ENCODE assay signal across 8 cellular contexts in genomic region chr1:168178638-168179410, GRCh38. TPM values are rescaled to one million over a fixed set of nuclear protein-coding genes. Genes with fewer than 3 reads are reported as not detected.
DNase-seq lines count a peak whose midpoint lies in the region; ATAC-seq and TF ChIP-seq lines count a peak whose summit lies in the region.

TSS of gene TIPRL (plus strand) at chr1:168178962. CDS start at chr1:168179078, 116 bp downstream.

- H3K36me3 Mint-ChIP-seq in GM23338 (ENCODE audit: low read depth), result no peaks in the 10 kb centered on the region
- H3K36me3 Mint-ChIP-seq in naive thymus-derived CD8-positive, alpha-beta T cell, result peaks cover 0 to 4% (median under 1%) of the 10 kb centered on the region in 3 donors

- H3K36me3 ChIP-seq in GM23338 (ENCODE audit: insufficient read depth), result no peaks in the 10 kb centered on the region

- peaks cover 10% of the 10 kb centered on the region; the same call in 1 of the 2 replicates for H3K4me1 ChIP-seq in GM23338 (ENCODE audit: insufficient read depth)

- H2AFZ ChIP-seq in GM23338, result peak within 1 kb of the TSS; percentile 95

- H3K27ac ChIP-seq in GM23338 (ENCODE audit: low read depth), result peak within 1 kb of the TSS; percentile 89

- peak within 1 kb of the TSS; percentile 96 for H3K4me3 ChIP-seq in GM23338
- H3K4me3 ChIP-seq in fibroblast of mammary gland (ENCODE audit: control insufficient read depth, low read depth, low read length), result peak within 1 kb of the TSS; percentile 99

- DNase-seq in EL, result peak; percentile 100
- peak; percentile 99 for DNase-seq in GM23338 (ENCODE audit: low spot score)
- peak; percentile 99 for DNase-seq in LHCN-M2 (ENCODE audit: low read depth)
- DNase-seq in RPMI7951 (ENCODE audit: low read depth), result peak; percentile 98
- peak; percentile 86 to 87 for DNase-seq in activated T-helper 1 cell treated with anti-CD3 and anti-CD28 coated beads, Interleukin-2, amount 50 U/mL, for 16 hours (ENCODE audit: low read depth in 1 of 2, low spot score in 1 of 2)
- peak; percentile 99 for DNase-seq in fibroblast of mammary gland (ENCODE audit: low read depth)
- peak; percentile 89 to 95 (median 92) for DNase-seq in naive thymus-derived CD8-positive, alpha-beta T cell
- peak; percentile 85 to 92 (median 90) for DNase-seq in stimulated activated naive CD4-positive, alpha-beta T cell (lab: John Stamatoyannopoulos, UW)

- H3K27ac Mint-ChIP-seq in GM23338, result no peak within 1 kb of the TSS
- H3K27ac Mint-ChIP-seq in naive thymus-derived CD8-positive, alpha-beta T cell, result no peak within 1 kb of the TSS

- peaks cover 2% of the 10 kb centered on the region for H3K27me3 Mint-ChIP-seq in GM23338 (ENCODE audit: insufficient read depth, low read depth, poor library complexity)
- H3K27me3 Mint-ChIP-seq in naive thymus-derived CD8-positive, alpha-beta T cell, result peaks cover 0 to 5% (median 3%) of the 10 kb centered on the region in 5 donors

- peak; percentile 94 for ATAC-seq in GM23338
- ATAC-seq in naive thymus-derived CD8-positive, alpha-beta T cell, result peak; percentile 87 to 93

- TF ChIP-seq CTCF in GM23338 (conservative IDR thresholded peaks at IDR 0.05; ENCODE audit: low read depth in 2 of 2) (peak; percentile 42 to 64), fibroblast of mammary gland (conservative IDR thresholded peaks at IDR 0.05; ENCODE audit: control insufficient read depth, insufficient read depth, low read depth, low read length) (peak; percentile 41)

- no peaks in the 10 kb centered on the region for H4K20me1 ChIP-seq in GM23338 (replicated peaks; ENCODE audit: insufficient read depth)

- H3K79me2 ChIP-seq in GM23338 (replicated peaks; ENCODE audit: insufficient read depth), result peaks cover 37% of the 10 kb centered on the region

- H3K27me3 ChIP-seq in GM23338 (ENCODE audit: insufficient read depth), result no peaks in the 10 kb centered on the region

- no peaks in the 10 kb centered on the region; the same call in 2 of the 3 replicates for H3K4me1 Mint-ChIP-seq in GM23338
- peaks cover 3 to 13% (median 9%) of the 10 kb centered on the region in 4 donors for H3K4me1 Mint-ChIP-seq in naive thymus-derived CD8-positive, alpha-beta T cell

- H3K9me3 Mint-ChIP-seq in GM23338, result no peaks in the 10 kb centered on the region
- H3K9me3 Mint-ChIP-seq in naive thymus-derived CD8-positive, alpha-beta T cell, result no peaks in the 10 kb centered on the region

- POLR2A ChIA-PET in naive thymus-derived CD8-positive, alpha-beta T cell (lab: Charles Lee), result interaction anchor here (1.1 to 1.4 kb wide), 2 partner anchors 46 to 243 kb away, joined by 3 to 4 read pairs; no protein-coding TSS in a partner anchor

- no peak within 1 kb of the TSS for H3K4me3 Mint-ChIP-seq in GM23338
- H3K4me3 Mint-ChIP-seq in naive thymus-derived CD8-positive, alpha-beta T cell, result peak within 1 kb of the TSS in 2 of 10 donors; percentile 18 to 63

- H3K4me2 ChIP-seq in GM23338, result peak within 1 kb of the TSS; percentile 95

- H3K9me2 ChIP-seq in GM23338 (ENCODE audit: insufficient read depth), result 0 out of 2 replicates have a peak, but pooled peaks cover 3% of the 10 kb centered on the region

- H3F3A ChIP-seq in GM23338 (replicated peaks; ENCODE audit: low read depth), result no peaks in the 10 kb centered on the region; the same call in 1 of the 2 replicates

TF ChIP-seq in GM23338, 12 proteins besides CTCF, POLR2A, EP300 and RAD21 (continues in another document):
- TF ChIP-seq NANOG (IDR thresholded peaks at IDR 0.05; ENCODE audit: borderline replicate concordance), result no peak
- no peak for TF ChIP-seq REST (IDR thresholded peaks at IDR 0.05; ENCODE audit: unreplicated experiment)
- TF ChIP-seq ZNF114 (CRISPR knock-in tag; IDR thresholded peaks at IDR 0.05), result no peak
- peak; percentile 67 for TF ChIP-seq ETS1 (IDR thresholded peaks at IDR 0.05)
- TF ChIP-seq ZNF331 (CRISPR knock-in tag; IDR thresholded peaks at IDR 0.05; ENCODE audit: low read depth), result no peak
- no peak for TF ChIP-seq STAT1 (IDR thresholded peaks at IDR 0.05; ENCODE audit: unreplicated experiment)
- no peak for TF ChIP-seq EZH2 (IDR thresholded peaks at IDR 0.05; ENCODE audit: low read depth, unreplicated experiment)

RNA-seq across cellular contexts. Expression of gene TIPRL, which starts in this region (rescaled TPM):
- total RNA-seq in GM23338 (2014; rRNA removed; shearing (Covaris generic)), result 15.9 and 17.1 TPM in 2 replicates
- 32.0 and 32.8 TPM in 2 replicates for polyA plus RNA-seq in GM23338 (2016; fragmentation: Nextera tagmentation; extraction: Ambion mirVana)
- 28.8 and 36.1 TPM in 2 replicates for total RNA-seq in LHCN-M2 (2014; rRNA removed)
- polyA plus RNA-seq in LHCN-M2 (2012), result 22.1 TPM
- 48.5 and 56.4 TPM in 2 replicates for total RNA-seq in RPMI7951 (2014; rRNA removed; shearing (Covaris generic))
- 10 to 100 TPM; 23.4 to 29.3 TPM for total RNA-seq in naive thymus-derived CD8-positive, alpha-beta T cell
- polyA plus RNA-seq in naive thymus-derived CD8-positive, alpha-beta T cell, result 10 to 100 TPM; 28.9 to 34.9 (median 30.8) TPM

Comparison
In these comparisons a context has a peak if more than half of its experiments do, and no peak if none do; other contexts are left out.
1. Peak in every context shown above with its lines: DNase-seq, ATAC-seq, H3K4me3 ChIP-seq and H3K27ac ChIP-seq.